ENCODE assay signal across 8 cellular contexts in genomic region chr1:2315711-2316450, GRCh38.
DNase-seq lines count a peak whose midpoint lies in the region; ATAC-seq and TF ChIP-seq lines count a peak whose summit lies in the region.

No MANE protein-coding gene starts in this region.

- intact Hi-C loops in colonic mucosa (cut with DNase I), result loop anchor here (5.0 kb wide), 1 partner anchor 84 kb away; no protein-coding TSS in a partner anchor
- intact Hi-C loops in ovary (cut with DNase I), result loop anchor here in 3 of 4 donors (5.0 to 10.0 kb wide), 4 partner anchors 66 to 121 kb away; partner anchors contain the start of gene FAAP20 (in 1 of the 3)

- no peak for TF ChIP-seq CTCF in colonic mucosa (IDR thresholded peaks at IDR 0.05)
- no peak for TF ChIP-seq CTCF in ovary (IDR thresholded peaks at IDR 0.05)

- H3K4me2 ChIP-seq in BLaER1 treated with 17β-estradiol and CSF1 and Interleukin-3, amounts not matched to agents 10 nM and 100 nM, result peak overlapping the region; percentile 79 to 99 (median 96)

- no peak for TF ChIP-seq EP300 in ovary (IDR thresholded peaks at IDR 0.05)

- H4K20me1 ChIP-seq in BLaER1 treated with 17β-estradiol and CSF1 and Interleukin-3, amounts not matched to agents 10 nM and 100 nM, result peaks cover 0 to 58% (median 23%) of the 10 kb centered on the region in 11 experiments; a peak in 17 of 22 replicates

- no peaks in the 10 kb centered on the region for H3K9me3 ChIP-seq in BLaER1 treated with 17β-estradiol and CSF1 and Interleukin-3, amounts not matched to agents 10 nM and 100 nM (replicated peaks in 1 of 11)
- H3K9me3 ChIP-seq in HUES6 (ENCODE audit: control insufficient read depth, insufficient read depth, low read depth, low read length) (no peaks in the 10 kb centered on the region), colonic mucosa (no peaks in the 10 kb centered on the region), ovary (no peaks in the 10 kb centered on the region)

- H3K27ac ChIP-seq in BLaER1 treated with 17β-estradiol and CSF1 and Interleukin-3, amounts not matched to agents 10 nM and 100 nM, result peak overlapping the region; percentile 63 to 81 (median 73); a peak in 21 of 22 replicates
- H3K27ac ChIP-seq in HUES6 (ENCODE audit: low read depth, low read length) (peak overlapping the region; percentile 84; the same call in 1 of the 2 replicates), colonic mucosa (peak overlapping the region; percentile 78), ovary (peak overlapping the region; percentile 61 to 75)

- H3K27me3 ChIP-seq in BLaER1 treated with 17β-estradiol and CSF1 and Interleukin-3, amounts not matched to agents 10 nM and 100 nM, result peaks cover 29 to 45% (median 32%) of the 10 kb centered on the region in 11 experiments
- H3K27me3 ChIP-seq in HUES6 (ENCODE audit: control insufficient read depth, insufficient read depth, low read length), result no peaks in the 10 kb centered on the region
- H3K27me3 ChIP-seq in colonic mucosa, result peaks cover 4% of the 10 kb centered on the region
- no peaks in the 10 kb centered on the region for H3K27me3 ChIP-seq in ovary

- WGBS in ovary, 3 donors, result 63 to 71% (median 67%) methylated on average over 17 to 21 of the region's 21 CpGs

- H3K4me1 ChIP-seq in BLaER1 treated with 17β-estradiol and CSF1 and Interleukin-3, amounts not matched to agents 10 nM and 100 nM, result peaks cover 66 to 81% (median 79%) of the 10 kb centered on the region in 10 experiments
- H3K4me1 ChIP-seq in HUES6 (ENCODE audit: control insufficient read depth, insufficient read depth, low read length), result peaks cover 46% of the 10 kb centered on the region
- peaks cover 7% of the 10 kb centered on the region for H3K4me1 ChIP-seq in colonic mucosa
- H3K4me1 ChIP-seq in ovary (ENCODE audit: insufficient read depth), result peaks cover 29% of the 10 kb centered on the region

- DNase-seq in colonic mucosa (no peak), ovary (peak in 1 of 5 donors; percentile 62), SHP77 (lab: John Stamatoyannopoulos, UW) (no peak)

- no peak for TF ChIP-seq POLR2A in ovary (IDR thresholded peaks at IDR 0.05)

- no peaks in the 10 kb centered on the region for H3K36me3 ChIP-seq in BLaER1 treated with 17β-estradiol and CSF1 and Interleukin-3, amounts not matched to agents 10 nM and 100 nM
- H3K36me3 ChIP-seq in HUES6 (ENCODE audit: control insufficient read depth, insufficient read depth, low read length) (no peaks in the 10 kb centered on the region), colonic mucosa (no peaks in the 10 kb centered on the region), ovary (no peaks in the 10 kb centered on the region)

- peak overlapping the region in 9 of 10 experiments; percentile 26 to 68 (median 53); a peak in 16 of 20 replicates for H3K4me3 ChIP-seq in BLaER1 treated with 17β-estradiol and CSF1 and Interleukin-3, amounts not matched to agents 10 nM and 100 nM
- H3K4me3 ChIP-seq in HUES6 (ENCODE audit: low read depth, low read length) (peak overlapping the region; percentile 35; the same call in 1 of the 2 replicates), colonic mucosa (no peak overlapping the region), ovary (no peak overlapping the region)

- ATAC-seq in GM21360 (IDR thresholded peaks at IDR 0.05; ENCODE audit: unreplicated experiment), result no peak
- ATAC-seq in HG02870 (IDR thresholded peaks at IDR 0.05; ENCODE audit: unreplicated experiment), result no peak
- no peak for ATAC-seq in HG03039 (IDR thresholded peaks at IDR 0.05; ENCODE audit: unreplicated experiment)

- H3K9ac ChIP-seq in BLaER1 treated with 17β-estradiol and CSF1 and Interleukin-3, amounts not matched to agents 10 nM and 100 nM, result peak overlapping the region; percentile 60 to 80 (median 78)
- peak overlapping the region; percentile 58 for H3K9ac ChIP-seq in HUES6 (ENCODE audit: low read length)
- H3K9ac ChIP-seq in colonic mucosa (ENCODE audit: low read depth in 2 of 2, low read length in 2 of 2), result peak overlapping the region in 1 of 2 donors; percentile 43

Comparison
In these comparisons a context has a peak if more than half of its experiments do, and no peak if none do; other contexts are left out.
1. H3K4me3 ChIP-seq: peak in BLaER1 treated with 17β-estradiol and CSF1 and Interleukin-3, amounts not matched to agents 10 nM and 100 nM (9 of 10) and HUES6 (single experiment); none in colonic mucosa (single experiment) and ovary (single experiment).
2. Peak in every context shown above with its lines, with median percentiles within 50 percentile points of each other: H3K27ac ChIP-seq.